33 cellular contexts compared by ENCODE assay signal in the genomic region with DNA sequence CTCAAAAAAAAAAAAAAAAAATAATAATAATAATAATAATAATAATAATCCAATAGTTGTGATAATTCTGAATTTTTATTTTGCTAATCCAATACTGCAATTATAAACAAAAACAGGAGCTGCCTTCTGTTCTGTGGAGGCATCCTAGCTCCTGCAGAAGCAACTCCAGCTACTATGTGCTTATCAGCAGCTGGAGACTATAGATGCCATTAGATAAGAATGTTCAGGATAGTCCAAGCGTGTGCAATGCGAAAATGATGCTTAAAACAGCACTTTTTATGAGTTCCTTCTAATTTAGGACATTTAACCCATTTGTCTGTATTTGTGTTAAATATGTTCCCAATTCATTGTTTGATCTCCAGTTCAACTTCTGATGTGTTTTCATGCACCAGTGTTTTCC.
A peak's percentile ranks its signal among the peaks of the same experiment; 100 is the strongest.
DNase-seq lines count a peak whose midpoint lies in the region; ATAC-seq and TF ChIP-seq lines count a peak whose summit lies in the region.
"Had no signal": no experiment of that assay in that cellular context is flagged by ENCODE, and none has a peak within 500 bp of the region (broad histone marks: within the 10 kb centered on the region; RNA-seq: fewer than 3 reads in every experiment).

No MANE protein-coding gene starts in this region.

- H2AFZ ChIP-seq in SK-N-SH (ENCODE audit: low read depth) (no peak overlapping the region), parathyroid adenoma (no peak overlapping the region)

- H3K4me3 ChIP-seq in SK-N-SH (ENCODE audit: low read depth in 2 of 2, low read length in 1 of 2) (no peak overlapping the region), parathyroid adenoma (ENCODE audit: low read depth, low read length) (no peak overlapping the region), right cardiac atrium (ENCODE audit: low read length) (no peak overlapping the region)
- H3K4me3 ChIP-seq: A549; BLaER1; BLaER1 treated with 17β-estradiol and CSF1 and Interleukin-3, amounts not matched to agents 10 nM and 100 nM had no signal

- H3K27me3 ChIP-seq in SK-N-SH (ENCODE audit: insufficient read depth) = no peaks in the 10 kb centered on the region
- H3K27me3 ChIP-seq in parathyroid adenoma (ENCODE audit: control insufficient read depth, insufficient read depth, low read length) = no peaks in the 10 kb centered on the region
- H3K27me3 ChIP-seq in right cardiac atrium (ENCODE audit: control insufficient read depth, insufficient read depth) = no peaks in the 10 kb centered on the region
- H3K27me3 ChIP-seq: BE2C; BLaER1; BLaER1 treated with 17β-estradiol and CSF1 and Interleukin-3, amounts not matched to agents 10 nM and 100 nM had no signal

- H3K9me2 ChIP-seq in SK-N-SH = no peaks in the 10 kb centered on the region

- TF ChIP-seq CTCF in SK-N-SH (IDR thresholded peaks at IDR 0.05) = no peak
- no peak for TF ChIP-seq CTCF in parathyroid adenoma (IDR thresholded peaks at IDR 0.05)

- H3K27ac ChIP-seq in SK-N-SH (ENCODE audit: low read depth in 2 of 2, low read length in 1 of 2) (no peak overlapping the region), parathyroid adenoma (no peak overlapping the region), right cardiac atrium (ENCODE audit: low read length) (no peak overlapping the region)
- H3K27ac ChIP-seq: 22Rv1; A549; BLaER1; BLaER1 treated with 17β-estradiol and CSF1 and Interleukin-3, amounts not matched to agents 10 nM and 100 nM; C4-2B had no signal

- TF ChIP-seq EP300 in SK-N-SH (IDR thresholded peaks at IDR 0.05; ENCODE audit: borderline replicate concordance in 1 of 2, low read depth in 1 of 2, low read length in 1 of 2) = no peak; a peak in 1 of 4 replicates

- H3K36me3 ChIP-seq in SK-N-SH (replicated peaks in 1 of 2; ENCODE audit: control insufficient read depth in 1 of 2, insufficient read depth in 2 of 2, low read length in 1 of 2) = no peaks in the 10 kb centered on the region
- H3K36me3 ChIP-seq in parathyroid adenoma (ENCODE audit: control insufficient read depth, insufficient read depth, low read length) = no peaks in the 10 kb centered on the region
- H3K36me3 ChIP-seq: BLaER1; BLaER1 treated with 17β-estradiol and CSF1 and Interleukin-3, amounts not matched to agents 10 nM and 100 nM had no signal

- POLR2A ChIA-PET in SK-N-SH (lab: Yijun Ruan, JAX) = no interaction called here

- intact Hi-C loops in right cardiac atrium (cut with DNase I) = no loop called here

- H3K4me1 ChIP-seq in SK-N-SH (ENCODE audit: control insufficient read depth in 1 of 2, insufficient read depth in 2 of 2, low read depth in 1 of 2, low read length in 1 of 2) = peaks cover 19 to 22% of the 10 kb centered on the region in 2 experiments
- H3K4me1 ChIP-seq in parathyroid adenoma = peaks cover 8% of the 10 kb centered on the region
- peaks cover 3% of the 10 kb centered on the region for H3K4me1 ChIP-seq in right cardiac atrium (ENCODE audit: control insufficient read depth, insufficient read depth, low read length)
- H3K4me1 ChIP-seq: Caco-2 had no signal

- DNase-seq in SK-N-SH (no peak), left kidney (ENCODE audit: low read depth, low spot score) (peak; percentile 11), renal cortical epithelial cell (ENCODE audit: low read depth) (peak; percentile 30), right cardiac atrium (no peak)
- DNase-seq: 8988T; ACHN; AML-193; BE2C; C1 segment of cervical spinal cord; Caco-2; Calu3; CD4-positive, alpha-beta memory T cell; CD4-positive, alpha-beta T cell; CD4-positive, CD25-positive, alpha-beta regulatory T cell; CD8-positive, alpha-beta memory T cell; CD8-positive, alpha-beta T cell; COR-L47; DMS 273 treated with DMSO at 0.1 percent for 48 hours; DMS153; DMS53; DMS79; DMS79 treated with DMSO at 0.1 percent for 48 hours; DND-41; EL had no signal

- H3K9me3 ChIP-seq in SK-N-SH (no peaks in the 10 kb centered on the region), parathyroid adenoma (ENCODE audit: control insufficient read depth, low read length) (no peaks in the 10 kb centered on the region), right cardiac atrium (ENCODE audit: control insufficient read depth, low read length) (no peaks in the 10 kb centered on the region)
- H3K9me3 ChIP-seq: A549; BE2C; BLaER1; BLaER1 treated with 17β-estradiol and CSF1 and Interleukin-3, amounts not matched to agents 10 nM and 100 nM; Caco-2 had no signal

- H3K79me2 ChIP-seq in SK-N-SH (ENCODE audit: insufficient read depth) (no peaks in the 10 kb centered on the region), parathyroid adenoma (no peaks in the 10 kb centered on the region)

- peaks cover 22% of the 10 kb centered on the region for H3F3A ChIP-seq in SK-N-SH (replicated peaks; ENCODE audit: insufficient read depth)

- H3K4me2 ChIP-seq in SK-N-SH = no peak overlapping the region
- H3K4me2 ChIP-seq in parathyroid adenoma (ENCODE audit: low read length) = peak overlapping the region; percentile 45
- H3K4me2 ChIP-seq: A549; BLaER1; BLaER1 treated with 17β-estradiol and CSF1 and Interleukin-3, amounts not matched to agents 10 nM and 100 nM had no signal

- H4K20me1 ChIP-seq in SK-N-SH (ENCODE audit: insufficient read depth) = no peaks in the 10 kb centered on the region
- H4K20me1 ChIP-seq: BLaER1; BLaER1 treated with 17β-estradiol and CSF1 and Interleukin-3, amounts not matched to agents 10 nM and 100 nM had no signal

- CTCF ChIA-PET in SK-N-SH (lab: Yijun Ruan, JAX) = interaction anchor here (0.9 to 2.5 kb wide), 5 partner anchors 22 to 261 kb away, joined by 3 to 8 read pairs (median 4); no protein-coding TSS in a partner anchor

- TF ChIP-seq POLR2A in GM18505 (IDR thresholded peaks at IDR 0.05; ENCODE audit: borderline replicate concordance, extremely low read depth, insufficient read depth, insufficient read length) = no peak

- no peak for ATAC-seq in SK-N-SH treated with all-trans-retinoic acid at 6 μM for 48 hours
- no peak for ATAC-seq in right cardiac atrium
- no peak for ATAC-seq in GM19455 (IDR thresholded peaks at IDR 0.05; ENCODE audit: unreplicated experiment)
- no peak for ATAC-seq in GM18505 (IDR thresholded peaks at IDR 0.05; ENCODE audit: unreplicated experiment)
- ATAC-seq: A549; CD8-positive, alpha-beta T cell had no signal

- TF ChIP-seq RAD21 in SK-N-SH (IDR thresholded peaks at IDR 0.05; ENCODE audit: low read length) = no peak

- 84% methylated on average over 2 of the region's 2 CpGs for WGBS in SK-N-SH (ENCODE audit: low lambda C conversion rate)
- 92% methylated on average over 2 of the region's 2 CpGs for WGBS in right cardiac atrium

- no peak overlapping the region for H3K9ac ChIP-seq in SK-N-SH
- H3K9ac ChIP-seq in parathyroid adenoma = no peak overlapping the region
- H3K9ac ChIP-seq: BLaER1; BLaER1 treated with 17β-estradiol and CSF1 and Interleukin-3, amounts not matched to agents 10 nM and 100 nM had no signal

TF ChIP-seq in SK-N-SH, 30 proteins besides CTCF, POLR2A, EP300 and RAD21:
- TF ChIP-seq RCOR1 (IDR thresholded peaks at IDR 0.05; ENCODE audit: low read length) (peak; percentile 42; the same call in 1 of the 2 replicates), GATA2 (CRISPR knock-in tag; IDR thresholded peaks at IDR 0.05) (peak; percentile 23; the same call in 1 of the 2 replicates), RXRA (IDR thresholded peaks at IDR 0.05; ENCODE audit: borderline replicate concordance, low read depth) (no peak)

TF ChIP-seq in SK-N-SH treated with all-trans-retinoic acid at 6 μM for 48 hours, 23 proteins besides CTCF, POLR2A, EP300 and RAD21 (continues in another document):
- TF ChIP-seq CSRNP3 (CRISPR knock-in tag; IDR thresholded peaks at IDR 0.05) (no peak), ZNF70 (CRISPR knock-in tag; IDR thresholded peaks at IDR 0.05) (no peak), PPARA (CRISPR knock-in tag; IDR thresholded peaks at IDR 0.05; ENCODE audit: borderline replicate concordance) (no peak), GLIS3 (CRISPR knock-in tag; IDR thresholded peaks at IDR 0.05) (no peak), BACH2 (CRISPR knock-in tag; IDR thresholded peaks at IDR 0.05; ENCODE audit: borderline replicate concordance) (no peak), ARNTL (CRISPR knock-in tag; IDR thresholded peaks at IDR 0.05; ENCODE audit: borderline replicate concordance, low read depth) (no peak), CSDC2 (CRISPR knock-in tag; IDR thresholded peaks at IDR 0.05) (no peak), ESRRG (CRISPR knock-in tag; IDR thresholded peaks at IDR 0.05) (no peak), ISL1 (CRISPR knock-in tag; IDR thresholded peaks at IDR 0.05) (no peak), TOX (CRISPR knock-in tag; IDR thresholded peaks at IDR 0.05; ENCODE audit: borderline replicate concordance) (no peak), SNAI2 (CRISPR knock-in tag; IDR thresholded peaks at IDR 0.05) (no peak), ZNF565 (CRISPR knock-in tag; conservative IDR thresholded peaks at IDR 0.05; ENCODE audit: low read depth) (no peak)
- TF ChIP-seq, protein P1, sequence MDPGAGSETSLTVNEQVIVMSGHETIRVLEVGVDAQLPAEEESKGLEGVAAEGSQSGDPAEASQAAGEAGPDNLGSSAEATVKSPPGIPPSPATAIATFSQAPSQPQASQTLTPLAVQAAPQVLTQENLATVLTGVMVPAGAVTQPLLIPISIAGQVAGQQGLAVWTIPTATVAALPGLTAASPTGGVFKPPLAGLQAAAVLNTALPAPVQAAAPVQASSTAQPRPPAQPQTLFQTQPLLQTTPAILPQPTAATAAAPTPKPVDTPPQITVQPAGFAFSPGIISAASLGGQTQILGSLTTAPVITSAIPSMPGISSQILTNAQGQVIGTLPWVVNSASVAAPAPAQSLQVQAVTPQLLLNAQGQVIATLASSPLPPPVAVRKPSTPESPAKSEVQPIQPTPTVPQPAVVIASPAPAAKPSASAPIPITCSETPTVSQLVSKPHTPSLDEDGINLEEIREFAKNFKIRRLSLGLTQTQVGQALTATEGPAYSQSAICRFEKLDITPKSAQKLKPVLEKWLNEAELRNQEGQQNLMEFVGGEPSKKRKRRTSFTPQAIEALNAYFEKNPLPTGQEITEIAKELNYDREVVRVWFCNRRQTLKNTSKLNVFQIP (CRISPR knock-in tag; IDR thresholded peaks at IDR 0.05; ENCODE audit: borderline replicate concordance, low read depth) = no peak

Comparison
In these comparisons a context has a peak if more than half of its experiments do, and no peak if none do; other contexts are left out.
1. DNase-seq: peak in left kidney (single experiment) and renal cortical epithelial cell (single experiment); none in SK-N-SH (single experiment) and right cardiac atrium (0 of 3).